Comparison of ENCODE assay signal across 10 cellular contexts in the genomic region with DNA sequence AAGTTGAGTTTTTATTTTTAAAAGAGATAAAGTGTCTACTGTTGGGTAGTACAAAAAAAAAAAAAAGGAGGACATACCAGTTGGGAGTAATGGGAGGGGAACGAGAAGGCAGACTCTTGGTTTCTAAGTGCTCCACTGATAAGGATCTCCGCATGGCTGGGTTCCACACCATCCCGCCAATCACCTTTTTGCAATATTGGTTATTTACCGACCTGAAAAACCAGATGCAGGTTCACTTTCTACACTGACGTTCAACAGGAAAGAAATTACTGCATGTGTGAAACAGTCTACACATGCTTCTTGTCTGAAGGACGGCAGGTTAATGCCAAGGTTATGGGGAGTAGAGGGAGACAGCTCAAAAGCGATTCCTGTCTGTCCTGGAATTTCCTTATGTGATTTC.
DNase-seq lines count a peak whose midpoint lies in the region; ATAC-seq and TF ChIP-seq lines count a peak whose summit lies in the region.
"Had no signal": no experiment of that assay in that cellular context is flagged by ENCODE, and none has a peak within 500 bp of the region (broad histone marks: within the 10 kb centered on the region; RNA-seq: fewer than 3 reads in every experiment).

No MANE protein-coding gene starts in this region.

- H3K27me3 ChIP-seq in suprapubic skin (no peaks in the 10 kb centered on the region), dorsolateral prefrontal cortex (peaks cover 0 to under 1% (median 0%) of the 10 kb centered on the region in 45 donors)

- H3K9me3 ChIP-seq in suprapubic skin, result no peaks in the 10 kb centered on the region

- TF ChIP-seq POLR2A in suprapubic skin (IDR thresholded peaks at IDR 0.05), result no peak

- 48% methylated on average over 7 of the region's 7 CpGs for WGBS in suprapubic skin

- ATAC-seq in GM19023 (IDR thresholded peaks at IDR 0.05; ENCODE audit: unreplicated experiment) (peak; percentile 62), GM21737 (IDR thresholded peaks at IDR 0.05; ENCODE audit: unreplicated experiment) (peak; percentile 73), HG03432 (IDR thresholded peaks at IDR 0.05; ENCODE audit: unreplicated experiment) (peak; percentile 83)

- no peak overlapping the region for H3K4me3 ChIP-seq in suprapubic skin
- H3K4me3 ChIP-seq in dorsolateral prefrontal cortex, result no peak overlapping the region

- peaks cover 37% of the 10 kb centered on the region for H3K36me3 ChIP-seq in suprapubic skin

- intact Hi-C loops in dorsolateral prefrontal cortex (cut with DNase I), result no loop called here

- peaks cover 11% of the 10 kb centered on the region for H3K4me1 ChIP-seq in suprapubic skin

- H3K27ac ChIP-seq in suprapubic skin (peak overlapping the region; percentile 67), dorsolateral prefrontal cortex (no peak overlapping the region)

- DNase-seq in suprapubic skin (ENCODE audit: low spot score in 2 of 2), result no peak
- no peak for DNase-seq in NCI-H524 treated with DMSO at 0.1 percent for 48 hours (lab: John Stamatoyannopoulos, UW)
- DNase-seq in dorsolateral prefrontal cortex, result no peak
- DNase-seq in NCI-H1105 (lab: John Stamatoyannopoulos, UW), result no peak
- DNase-seq: NCI-H1930; SHP77 treated with DMSO at 0.1 percent for 48 hours; stimulated activated CD8-positive, alpha-beta memory T cell treated with anti-CD3 and anti-CD28 coated beads, Interleukin-4, amount 100 ng/mL, for 48 hours had no signal

- TF ChIP-seq CTCF in suprapubic skin (IDR thresholded peaks at IDR 0.05) (no peak), dorsolateral prefrontal cortex (IDR thresholded peaks at IDR 0.05 in 54 of 56, conservative IDR thresholded peaks at IDR 0.05 in 2 of 56; ENCODE audit: low read depth in 1 of 56, partially characterized antibody in 56 of 56) (no peak)

- TF ChIP-seq EP300 in suprapubic skin (IDR thresholded peaks at IDR 0.05), result no peak
